ENCODE assay signal across 9 cellular contexts in the genomic region with DNA sequence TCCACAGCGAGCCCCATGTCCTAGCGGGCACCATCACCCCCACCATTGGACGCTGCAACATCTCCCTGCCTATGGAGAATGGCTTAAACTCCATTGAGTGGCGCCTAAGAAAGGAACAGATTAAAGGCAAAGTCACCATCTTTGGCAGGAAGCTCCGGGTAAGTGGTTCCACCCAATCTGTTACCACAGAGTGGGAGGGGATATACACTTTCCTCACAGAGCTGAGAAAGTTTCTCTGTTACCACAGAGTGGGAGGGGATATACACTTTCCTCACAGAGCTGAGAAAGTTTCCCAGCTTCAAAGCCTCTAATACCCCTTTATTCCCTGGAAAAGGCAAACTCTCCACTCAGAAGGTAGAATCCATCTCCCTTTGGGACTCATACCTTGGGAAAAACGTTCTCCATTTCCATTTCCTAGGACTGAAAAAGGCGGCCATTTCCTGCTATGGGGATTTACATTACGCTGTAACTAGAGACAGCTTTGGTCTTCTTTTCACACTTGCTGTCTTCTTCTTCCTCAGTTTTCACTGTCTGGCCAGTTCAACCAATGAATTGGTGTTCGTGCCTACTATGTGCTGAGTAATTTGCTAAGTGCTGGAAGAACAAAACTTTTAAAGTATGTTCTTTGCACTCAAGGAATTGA.
DNase-seq lines count a peak whose midpoint lies in the region; ATAC-seq and TF ChIP-seq lines count a peak whose summit lies in the region.
"Had no signal": no experiment of that assay in that cellular context is flagged by ENCODE, and none has a peak within 500 bp of the region (broad histone marks: within the 10 kb centered on the region; RNA-seq: fewer than 3 reads in every experiment).

No MANE protein-coding gene starts in this region.

- H3K36me3 Mint-ChIP-seq in activated CD4-positive, alpha-beta T cell treated with anti-CD3 and anti-CD28 coated beads, Interleukin-2, amount 10 ng/mL, durations not matched to agents 24 days and 14 days (ENCODE audit: low read depth) = peaks cover 1% of the 10 kb centered on the region

- H3K9me3 Mint-ChIP-seq in activated CD4-positive, alpha-beta T cell treated with anti-CD3 and anti-CD28 coated beads, Interleukin-2, amount 10 ng/mL, durations not matched to agents 24 days and 14 days = peaks cover 9% of the 10 kb centered on the region

- H3K9me3 ChIP-seq in psoas muscle (no peaks in the 10 kb centered on the region), esophagus muscularis mucosa (no peaks in the 10 kb centered on the region)

- peak; percentile 82 for DNase-seq in activated CD4-positive, alpha-beta T cell treated with anti-CD3 and anti-CD28 coated beads, Interleukin-2, amount 10 ng/mL, durations not matched to agents 24 days and 14 days
- DNase-seq in activated CD4-positive, alpha-beta T cell treated with anti-CD3 and anti-CD28 coated beads, Interleukin-2, amount 50 U/mL, for 48 hours = no peak
- peak; percentile 52 for DNase-seq in SKM-1 (lab: John Stamatoyannopoulos, UW; ENCODE audit: unreplicated experiment)
- peak; percentile 18 for DNase-seq in skeletal muscle cell (ENCODE audit: low read depth)
- no peak for DNase-seq in erythroblast (lab: John Stamatoyannopoulos, UW)
- no peak for DNase-seq in psoas muscle
- no peak for DNase-seq in esophagus muscularis mucosa (ENCODE audit: extremely low spot score)
- DNase-seq: right cardiac atrium had no signal

- H3K4me1 Mint-ChIP-seq in activated CD4-positive, alpha-beta T cell treated with anti-CD3 and anti-CD28 coated beads, Interleukin-2, amount 10 ng/mL, durations not matched to agents 24 days and 14 days = peaks cover 23% of the 10 kb centered on the region

- TF ChIP-seq POLR2A in erythroblast (IDR thresholded peaks at IDR 0.05; ENCODE audit: low read length) = no peak
- TF ChIP-seq POLR2A in esophagus muscularis mucosa (IDR thresholded peaks at IDR 0.05; ENCODE audit: low read depth) = no peak

- H3K4me1 ChIP-seq in psoas muscle (no peaks in the 10 kb centered on the region), esophagus muscularis mucosa (peaks cover 0 to 10% (median 0%) of the 10 kb centered on the region in 4 donors)

- H3K4me3 ChIP-seq in skeletal muscle cell (ENCODE audit: low read depth, low read length) = no peak overlapping the region
- no peak overlapping the region for H3K4me3 ChIP-seq in psoas muscle
- H3K4me3 ChIP-seq in esophagus muscularis mucosa = no peak overlapping the region

- peaks cover 0 to 2% (median 0%) of the 10 kb centered on the region in 3 donors for H3K27me3 ChIP-seq in psoas muscle (ENCODE audit: insufficient read depth in 3 of 3, low read length in 2 of 3)
- peaks cover 0 to 5% (median 0%) of the 10 kb centered on the region in 4 donors for H3K27me3 ChIP-seq in esophagus muscularis mucosa

- no peak for TF ChIP-seq CTCF in psoas muscle (IDR thresholded peaks at IDR 0.05)
- TF ChIP-seq CTCF in esophagus muscularis mucosa (IDR thresholded peaks at IDR 0.05) = no peak

- peak overlapping the region; percentile 32 for H3K4me3 Mint-ChIP-seq in activated CD4-positive, alpha-beta T cell treated with anti-CD3 and anti-CD28 coated beads, Interleukin-2, amount 10 ng/mL, durations not matched to agents 24 days and 14 days

- 69 to 73% (median 70%) methylated on average over 9 of the region's 9 CpGs for WGBS in psoas muscle, 3 donors
- WGBS in esophagus muscularis mucosa = 76% methylated on average over 9 of the region's 9 CpGs

- peaks cover 26% of the 10 kb centered on the region for H3K27me3 Mint-ChIP-seq in activated CD4-positive, alpha-beta T cell treated with anti-CD3 and anti-CD28 coated beads, Interleukin-2, amount 10 ng/mL, durations not matched to agents 24 days and 14 days

- intact Hi-C loops in activated CD4-positive, alpha-beta T cell treated with anti-CD3 and anti-CD28 coated beads, Interleukin-2, amount 10 ng/mL, durations not matched to agents 24 days and 14 days (cut with micrococcal nuclease) = loop anchor here (1.0 kb wide), 2 partner anchors 21 to 108 kb away; no protein-coding TSS in a partner anchor
- intact Hi-C loops in psoas muscle (cut with DNase I) = no loop called here
- intact Hi-C loops in esophagus muscularis mucosa (cut with DNase I) = no loop called here

- ATAC-seq in HG02840 (IDR thresholded peaks at IDR 0.05; ENCODE audit: low FRiP score, unreplicated experiment) = peak; percentile 100
- ATAC-seq in psoas muscle = no peak

- peak overlapping the region; percentile 64 for H3K27ac Mint-ChIP-seq in activated CD4-positive, alpha-beta T cell treated with anti-CD3 and anti-CD28 coated beads, Interleukin-2, amount 10 ng/mL, durations not matched to agents 24 days and 14 days

- TF ChIP-seq EP300 in esophagus muscularis mucosa (IDR thresholded peaks at IDR 0.05) = no peak

- H3K27ac ChIP-seq in psoas muscle (no peak overlapping the region), esophagus muscularis mucosa (replicated peaks in 1 of 4) (no peak overlapping the region)

- H3K36me3 ChIP-seq in psoas muscle (ENCODE audit: insufficient read depth in 1 of 2, low read depth in 1 of 2) = no peaks in the 10 kb centered on the region
- peaks cover 0 to 6% (median 0%) of the 10 kb centered on the region in 4 donors for H3K36me3 ChIP-seq in esophagus muscularis mucosa

Comparison
In these comparisons a context has a peak if more than half of its experiments do, and no peak if none do; other contexts are left out.
1. DNase-seq: peak in activated CD4-positive, alpha-beta T cell treated with anti-CD3 and anti-CD28 coated beads, Interleukin-2, amount 10 ng/mL, durations not matched to agents 24 days and 14 days (single experiment), SKM-1 (single experiment) and skeletal muscle cell (single experiment); none in activated CD4-positive, alpha-beta T cell treated with anti-CD3 and anti-CD28 coated beads, Interleukin-2, amount 50 U/mL, for 48 hours (0 of 2), erythroblast (0 of 2), psoas muscle (0 of 2) and esophagus muscularis mucosa (single experiment).